Comparison of ENCODE assay signal across 24 cellular contexts in genomic region chr3:192907784-192908183, GRCh38. TPM values are rescaled to one million over a fixed set of nuclear protein-coding genes. Genes with fewer than 3 reads are reported as not detected.
DNase-seq lines count a peak whose midpoint lies in the region; ATAC-seq, FAIRE-seq and TF ChIP-seq lines count a peak whose summit lies in the region.
"Had no signal": no experiment of that assay in that cellular context is flagged by ENCODE, and none has a peak within 500 bp of the region (broad histone marks: within the 10 kb centered on the region; RNA-seq: fewer than 3 reads in every experiment).

No MANE protein-coding gene starts in this region.

- H3K4me3 Mint-ChIP-seq in Caco-2 (ENCODE audit: unreplicated experiment) = no peak overlapping the region
- H3K4me3 Mint-ChIP-seq in HFFc6 = no peak overlapping the region; the same call in 1 of the 2 replicates
- peak overlapping the region; percentile 62 for H3K4me3 Mint-ChIP-seq in activated T-helper 17 cell treated with anti-CD3 and anti-CD28 coated beads, Interleukin-2, amount 50 U/mL, for 72 hours
- H3K4me3 Mint-ChIP-seq in activated T-helper 1 cell treated with anti-CD3 and anti-CD28 coated beads, Interleukin-12 subunit alpha, Interleukin-12 subunit beta, Interleukin-2, Interleukin-4 antibody, amounts not matched to agents 30 ng/mL and 10 ng/mL and 1 ng/mL, durations not matched to agents 14 hours and 24 hours and 36 hours = no peak overlapping the region
- H3K4me3 Mint-ChIP-seq: stimulated activated memory B cell treated with anti-CD40 and anti-IgM and Interleukin-4, amounts not matched to agents 10 μg/mL and 1 μg/mL and 100 μg/mL, for 72 hours had no signal

- no peaks in the 10 kb centered on the region for H3K9me3 ChIP-seq in Caco-2
- peaks cover 2% of the 10 kb centered on the region for H3K9me3 ChIP-seq in keratinocyte (ENCODE audit: control insufficient read depth, low read depth, low read length)
- H3K9me3 ChIP-seq in sigmoid colon = no peaks in the 10 kb centered on the region
- H3K9me3 ChIP-seq: BLaER1 had no signal

- H3K4me1 ChIP-seq in Caco-2 = peaks cover 29% of the 10 kb centered on the region
- H3K4me1 ChIP-seq in keratinocyte (ENCODE audit: control insufficient read depth, extremely low read depth, insufficient read depth, low read length) = peaks cover 20% of the 10 kb centered on the region
- peaks cover 0 to 30% (median 18%) of the 10 kb centered on the region in 4 donors for H3K4me1 ChIP-seq in sigmoid colon
- H3K4me1 ChIP-seq: BLaER1 had no signal

- H3K27me3 Mint-ChIP-seq in Caco-2 (ENCODE audit: insufficient read depth, unreplicated experiment) = no peaks in the 10 kb centered on the region
- H3K27me3 Mint-ChIP-seq in HFFc6 (ENCODE audit: insufficient read depth) = no peaks in the 10 kb centered on the region
- H3K27me3 Mint-ChIP-seq in activated T-helper 17 cell treated with anti-CD3 and anti-CD28 coated beads, Interleukin-2, amount 50 U/mL, for 72 hours = no peaks in the 10 kb centered on the region
- H3K27me3 Mint-ChIP-seq in activated T-helper 1 cell treated with anti-CD3 and anti-CD28 coated beads, Interleukin-12 subunit alpha, Interleukin-12 subunit beta, Interleukin-2, Interleukin-4 antibody, amounts not matched to agents 30 ng/mL and 10 ng/mL and 1 ng/mL, durations not matched to agents 14 hours and 24 hours and 36 hours (ENCODE audit: insufficient read depth) = peaks cover 2% of the 10 kb centered on the region
- H3K27me3 Mint-ChIP-seq: stimulated activated memory B cell treated with anti-CD40 and anti-IgM and Interleukin-4, amounts not matched to agents 10 μg/mL and 1 μg/mL and 100 μg/mL, for 72 hours had no signal

- H3K27ac ChIP-seq in keratinocyte (ENCODE audit: control insufficient read depth, insufficient read depth, low read length) = peak overlapping the region; percentile 49
- H3K27ac ChIP-seq in sigmoid colon = no peak overlapping the region
- H3K27ac ChIP-seq: BLaER1 had no signal

- H3K79me2 ChIP-seq in keratinocyte (ENCODE audit: control insufficient read depth, insufficient read depth, low read length) = peaks cover 73% of the 10 kb centered on the region

- H3K36me3 ChIP-seq in Caco-2 (ENCODE audit: control insufficient read depth, insufficient read depth, low read length) (no peaks in the 10 kb centered on the region), keratinocyte (ENCODE audit: control insufficient read depth in 2 of 2, extremely low read depth in 1 of 2, insufficient read depth in 2 of 2, low read length in 2 of 2) (peaks cover 0 to 9% of the 10 kb centered on the region in 2 experiments), sigmoid colon (no peaks in the 10 kb centered on the region)
- H3K36me3 ChIP-seq: BLaER1 had no signal

- no TSS peak for BruUV-seq in Caco-2 (replicated peaks; lab: Mats Ljungman, UMichigan)

- H3K9me3 Mint-ChIP-seq in Caco-2 (ENCODE audit: unreplicated experiment) = no peaks in the 10 kb centered on the region
- H3K9me3 Mint-ChIP-seq in HFFc6 = no peaks in the 10 kb centered on the region
- peaks cover 3% of the 10 kb centered on the region for H3K9me3 Mint-ChIP-seq in activated T-helper 17 cell treated with anti-CD3 and anti-CD28 coated beads, Interleukin-2, amount 50 U/mL, for 72 hours
- peaks cover 4% of the 10 kb centered on the region for H3K9me3 Mint-ChIP-seq in activated T-helper 1 cell treated with anti-CD3 and anti-CD28 coated beads, Interleukin-12 subunit alpha, Interleukin-12 subunit beta, Interleukin-2, Interleukin-4 antibody, amounts not matched to agents 30 ng/mL and 10 ng/mL and 1 ng/mL, durations not matched to agents 14 hours and 24 hours and 36 hours
- H3K9me3 Mint-ChIP-seq: stimulated activated memory B cell treated with anti-CD40 and anti-IgM and Interleukin-4, amounts not matched to agents 10 μg/mL and 1 μg/mL and 100 μg/mL, for 72 hours had no signal

- WGBS in sigmoid colon, 2 donors = 62 to 70% methylated on average over 4 of the region's 4 CpGs

- H3K4me2 ChIP-seq in keratinocyte (ENCODE audit: control insufficient read depth, extremely low read depth, insufficient read depth, low read depth, low read length) = peak overlapping the region; percentile 65
- H3K4me2 ChIP-seq: BLaER1 had no signal

- DNase-seq in Caco-2 (peak in 1 of 2 experiments; percentile 53), HFFc6 (no peak), keratinocyte (ENCODE audit: low read depth, low spot score) (no peak), sigmoid colon (no peak)
- no peak for DNase-seq in activated T-helper 1 cell treated with anti-CD3 and anti-CD28 coated beads, Interleukin-12 subunit alpha, Interleukin-12 subunit beta, Interleukin-2, Interleukin-4 antibody, amounts not matched to agents 30 ng/mL and 10 ng/mL and 1 ng/mL, durations not matched to agents 14 hours and 24 hours and 36 hours (ENCODE audit: low spot score)
- no peak for DNase-seq in stimulated activated CD4-positive, alpha-beta T cell treated with anti-CD3 and anti-CD28 coated beads, Interleukin-4, amount 100 ng/mL, for 24 hours
- DNase-seq: ACHN; activated CD4-positive, alpha-beta T cell treated with anti-CD3 and anti-CD28 coated beads for 1 hour; activated naive CD4-positive, alpha-beta T cell treated with anti-CD3 and anti-CD28 coated beads, Interleukin-2, amount 50 U/mL, for 16 hours; activated T-cell treated with anti-CD3 and anti-CD28 coated beads, Interleukin-2, amount 50 U/mL, for 48 hours; aorta; Calu3; caudate nucleus; IMR-90; naive thymus-derived CD8-positive, alpha-beta T cell; NCI-H2081 treated with DMSO at 0.1 percent for 48 hours; NCI-H446; Right ventricle myocardium superior had no signal

- no peaks in the 10 kb centered on the region for H4K20me1 ChIP-seq in keratinocyte (ENCODE audit: control insufficient read depth, extremely low read depth, insufficient read depth, low read length)
- H4K20me1 ChIP-seq: BLaER1 had no signal

- no peak overlapping the region for H3K9ac ChIP-seq in keratinocyte (ENCODE audit: control insufficient read depth, extremely low read depth, insufficient read depth, low read length)
- H3K9ac ChIP-seq: BLaER1 had no signal

- intact Hi-C loops in Caco-2 (cut with micrococcal nuclease; ENCODE audit: unreplicated experiment) (loop anchor here (1.0 kb wide), 1 partner anchor 10 kb away; no protein-coding TSS in a partner anchor), sigmoid colon (cut with DNase I) (no loop called here)
- intact Hi-C loops in activated T-helper 1 cell treated with anti-CD3 and anti-CD28 coated beads, Interleukin-12 subunit alpha, Interleukin-12 subunit beta, Interleukin-2, Interleukin-4 antibody, amounts not matched to agents 30 ng/mL and 10 ng/mL and 1 ng/mL, durations not matched to agents 14 hours and 24 hours and 36 hours (cut with micrococcal nuclease) = loop anchor here (1.0 to 2.0 kb wide), 3 partner anchors 8 to 15 kb away; no protein-coding TSS in a partner anchor

- TF ChIP-seq EP300 in sigmoid colon (IDR thresholded peaks at IDR 0.05) = no peak

- H3K27ac Mint-ChIP-seq in Caco-2 (ENCODE audit: unreplicated experiment) = peak overlapping the region; percentile 63
- peak overlapping the region; percentile 65 for H3K27ac Mint-ChIP-seq in HFFc6
- peak overlapping the region; percentile 90 for H3K27ac Mint-ChIP-seq in activated T-helper 17 cell treated with anti-CD3 and anti-CD28 coated beads, Interleukin-2, amount 50 U/mL, for 72 hours
- no peak overlapping the region for H3K27ac Mint-ChIP-seq in activated T-helper 1 cell treated with anti-CD3 and anti-CD28 coated beads, Interleukin-12 subunit alpha, Interleukin-12 subunit beta, Interleukin-2, Interleukin-4 antibody, amounts not matched to agents 30 ng/mL and 10 ng/mL and 1 ng/mL, durations not matched to agents 14 hours and 24 hours and 36 hours
- H3K27ac Mint-ChIP-seq: stimulated activated memory B cell treated with anti-CD40 and anti-IgM and Interleukin-4, amounts not matched to agents 10 μg/mL and 1 μg/mL and 100 μg/mL, for 72 hours had no signal

- H3K4me3 ChIP-seq in Caco-2 (ENCODE audit: low read depth, low read length) (no peak overlapping the region), keratinocyte (ENCODE audit: control insufficient read depth in 2 of 3, extremely low read depth in 1 of 3, insufficient read depth in 2 of 3, low read depth in 1 of 3, low read length in 3 of 3) (no peak overlapping the region), sigmoid colon (no peak overlapping the region)
- H3K4me3 ChIP-seq: BLaER1 had no signal

- H3K36me3 Mint-ChIP-seq in Caco-2 (ENCODE audit: insufficient read depth, unreplicated experiment) = peaks cover 20% of the 10 kb centered on the region
- H3K36me3 Mint-ChIP-seq in HFFc6 (ENCODE audit: low read depth) = peaks cover 39% of the 10 kb centered on the region
- peaks cover 16% of the 10 kb centered on the region for H3K36me3 Mint-ChIP-seq in activated T-helper 17 cell treated with anti-CD3 and anti-CD28 coated beads, Interleukin-2, amount 50 U/mL, for 72 hours (ENCODE audit: low read depth)
- H3K36me3 Mint-ChIP-seq in activated T-helper 1 cell treated with anti-CD3 and anti-CD28 coated beads, Interleukin-12 subunit alpha, Interleukin-12 subunit beta, Interleukin-2, Interleukin-4 antibody, amounts not matched to agents 30 ng/mL and 10 ng/mL and 1 ng/mL, durations not matched to agents 14 hours and 24 hours and 36 hours (ENCODE audit: low read depth) = peaks cover 54% of the 10 kb centered on the region
- H3K36me3 Mint-ChIP-seq: naive thymus-derived CD8-positive, alpha-beta T cell; stimulated activated memory B cell treated with anti-CD40 and anti-IgM and Interleukin-4, amounts not matched to agents 10 μg/mL and 1 μg/mL and 100 μg/mL, for 72 hours had no signal

- FAIRE-seq in keratinocyte (lab: Jason Lieb, UNC) = peak; percentile 63
- FAIRE-seq: TTC549, urothelium cell line had no signal

- no peak for ATAC-seq in activated T-helper 17 cell treated with anti-CD3 and anti-CD28 coated beads, Interleukin-2, amount 50 U/mL, for 72 hours (replicated peaks)
- ATAC-seq in HG03521 (IDR thresholded peaks at IDR 0.05; ENCODE audit: unreplicated experiment) = no peak
- ATAC-seq: naive thymus-derived CD8-positive, alpha-beta T cell; stimulated activated memory B cell treated with anti-CD40 and anti-IgM and Interleukin-4, amounts not matched to agents 10 μg/mL and 1 μg/mL and 100 μg/mL, for 72 hours had no signal

- no peak overlapping the region for H2AFZ ChIP-seq in keratinocyte (ENCODE audit: control insufficient read depth, low read length)

- dilution Hi-C loops in keratinocyte (cut with MboI; ENCODE audit: extremely low pct_ligation_motif_present, low sequenced_read_pairs) = no loop called here

- peaks cover 2% of the 10 kb centered on the region for H3K9me1 ChIP-seq in keratinocyte (ENCODE audit: control insufficient read depth, extremely low read depth, insufficient read depth, low read length)

- H3K27me3 ChIP-seq in Caco-2 (replicated peaks; ENCODE audit: control insufficient read depth, insufficient read depth, low read length) (no peaks in the 10 kb centered on the region), keratinocyte (ENCODE audit: control insufficient read depth, extremely low read depth, insufficient read depth, low read length) (no peaks in the 10 kb centered on the region), sigmoid colon (no peaks in the 10 kb centered on the region)
- H3K27me3 ChIP-seq: BLaER1 had no signal

- POLR2A ChIA-PET in Caco-2 (lab: Charles Lee) = interaction anchor here (1.0 to 1.3 kb wide), 3 partner anchors 10 to 19 kb away, joined by 3 to 4 read pairs (median 3); partner anchors contain the start of gene MB21D2

- CTCF ChIA-PET in Caco-2 (lab: Charles Lee) = interaction anchor here (1.0 to 1.2 kb wide), 2 partner anchors 10 to 28 kb away, joined by 5 to 6 read pairs; no protein-coding TSS in a partner anchor

- H3K4me1 Mint-ChIP-seq in Caco-2 (ENCODE audit: low read depth, unreplicated experiment) (peaks cover 29% of the 10 kb centered on the region), HFFc6 (ENCODE audit: low read depth) (peaks cover 62% of the 10 kb centered on the region)
- H3K4me1 Mint-ChIP-seq in activated T-helper 17 cell treated with anti-CD3 and anti-CD28 coated beads, Interleukin-2, amount 50 U/mL, for 72 hours = peaks cover 9% of the 10 kb centered on the region
- H3K4me1 Mint-ChIP-seq in activated T-helper 1 cell treated with anti-CD3 and anti-CD28 coated beads, Interleukin-12 subunit alpha, Interleukin-12 subunit beta, Interleukin-2, Interleukin-4 antibody, amounts not matched to agents 30 ng/mL and 10 ng/mL and 1 ng/mL, durations not matched to agents 14 hours and 24 hours and 36 hours (ENCODE audit: low read depth) = peaks cover 54% of the 10 kb centered on the region
- H3K4me1 Mint-ChIP-seq: stimulated activated memory B cell treated with anti-CD40 and anti-IgM and Interleukin-4, amounts not matched to agents 10 μg/mL and 1 μg/mL and 100 μg/mL, for 72 hours had no signal

- no peak for TF ChIP-seq POLR2A in sigmoid colon (IDR thresholded peaks at IDR 0.05)

- no peak for TF ChIP-seq CTCF in Caco-2 (IDR thresholded peaks at IDR 0.05; ENCODE audit: insufficient read depth in 1 of 2, low read depth in 1 of 2, low read length in 1 of 2, severe bottlenecking in 1 of 2, unreplicated experiment in 1 of 2)
- TF ChIP-seq CTCF in HFFc6 (IDR thresholded peaks at IDR 0.05) = no peak
- TF ChIP-seq CTCF in keratinocyte (optimal IDR thresholded peaks at IDR 0.05 in 1 of 3, IDR thresholded peaks at IDR 0.05 in 1 of 3, conservative IDR thresholded peaks at IDR 0.05 in 1 of 3; ENCODE audit: extremely low read depth in 1 of 3, insufficient read depth in 2 of 3, low read length in 3 of 3) = no peak
- TF ChIP-seq CTCF in sigmoid colon (IDR thresholded peaks at IDR 0.05) = no peak

RNA-seq across cellular contexts. Expression of gene MB21D2, which starts 9.9 kb away (rescaled TPM):
- 10.6 and 11.0 TPM in 2 replicates for total RNA-seq in Caco-2 (2022)
- total RNA-seq in HFFc6 (2021; fragmentation: NEBNext Ultra II Directional; extraction: Animal tissue kit (Norgen Biotek cat#: 25700)) = 10 to 100 TPM; 17.2 to 20.9 (median 19.5) TPM
- total RNA-seq in activated T-helper 17 cell treated with anti-CD3 and anti-CD28 coated beads, Interleukin-2, amount 50 U/mL, for 72 hours = 10 to 100 TPM; 13.4 to 13.9 TPM
- polyA plus RNA-seq in keratinocyte = 5.5 to 9.0 TPM (median 8.8 TPM) in 3 replicates
- 0.84 TPM for polyA plus RNA-seq in keratinocyte (2011; ENCODE audit: low read depth)
- polyA plus RNA-seq in keratinocyte (2011; cell fraction: cytosol; rRNA removed) = 4.5 and 5.8 TPM in 2 replicates
- 7.0 and 7.2 TPM in 2 replicates for polyA plus RNA-seq in keratinocyte (2011; cell fraction: nucleus; rRNA removed)
- 3.7 and 7.1 TPM in 2 replicates for polyA plus RNA-seq in keratinocyte (2012; ENCODE audit: low replicate concordance)
- polyA minus RNA-seq in keratinocyte = 10.9 to 13.4 TPM (median 12.3 TPM) in 3 replicates
- polyA minus RNA-seq in keratinocyte (2011; cell fraction: cytosol; rRNA and poly(A)+ RNA removed) = 7.5 TPM
- 6.9 and 11.7 TPM in 2 replicates for polyA minus RNA-seq in keratinocyte (2011; cell fraction: nucleus; rRNA and poly(A)+ RNA removed)
- total RNA-seq in activated T-helper 1 cell treated with anti-CD3 and anti-CD28 coated beads, Interleukin-12 subunit alpha, Interleukin-12 subunit beta, Interleukin-2, Interleukin-4 antibody, amounts not matched to agents 30 ng/mL and 10 ng/mL and 1 ng/mL, durations not matched to agents 14 hours and 24 hours and 36 hours = 17.0 and 18.0 TPM in 2 replicates
- total RNA-seq in sigmoid colon = 1 to 10 TPM; 5.8 to 7.8 (median 6.5) TPM
- 1 to 10 TPM; 1.2 to 4.8 (median 3.0) TPM for polyA plus RNA-seq in sigmoid colon
